ENCODE assay signal across 20 cellular contexts in genomic region chr6:140487586-140487985, GRCh38.
"Had no signal": no experiment of that assay in that cellular context is flagged by ENCODE, and none has a peak within 500 bp of the region (broad histone marks: within the 10 kb centered on the region; RNA-seq: fewer than 3 reads in every experiment).

No MANE protein-coding gene starts in this region.

- H3K27ac ChIP-seq: adrenal gland, foreskin keratinocyte, lower lobe of right lung, spleen, upper lobe of right lung had no signal

- H3K4me1 ChIP-seq: breast epithelium, lower lobe of right lung, spleen, upper lobe of right lung had no signal

- H3K27ac Mint-ChIP-seq: activated naive CD4-positive, alpha-beta T cell treated with anti-CD3 and anti-CD28 coated beads, Interleukin-2, amount 50 U/mL, for 72 hours had no signal

- H3K4me3 Mint-ChIP-seq: activated T-helper 17 cell treated with anti-CD3 and anti-CD28 coated beads, Interleukin-2, amount 50 U/mL, for 72 hours; naive thymus-derived CD4-positive, alpha-beta T cell; neural crest cell had no signal

- H3K4me3 ChIP-seq: adrenal gland, breast epithelium, lower lobe of right lung, sigmoid colon, spleen, thoracic aorta, upper lobe of right lung had no signal

- H3K9me3 ChIP-seq: adrenal gland, upper lobe of right lung had no signal

- H3K9me3 Mint-ChIP-seq: activated naive CD4-positive, alpha-beta T cell treated with anti-CD3 and anti-CD28 coated beads, Interleukin-2, amount 50 U/mL, for 72 hours; activated T-helper 17 cell treated with anti-CD3 and anti-CD28 coated beads, Interleukin-2, amount 50 U/mL, for 72 hours had no signal

- H3K36me3 Mint-ChIP-seq: activated naive CD4-positive, alpha-beta T cell treated with anti-CD3 and anti-CD28 coated beads, Interleukin-2, amount 50 U/mL, for 72 hours; naive thymus-derived CD4-positive, alpha-beta T cell had no signal

- DNase-seq: activated CD4-positive, alpha-beta T cell treated with anti-CD3 and anti-CD28 coated beads, Interleukin-2, amount 50 U/mL, for 1 hour; activated T-cell treated with anti-CD3 and anti-CD28 coated beads, Interleukin-2, amount 50 U/mL, for 1 hour; adrenal gland; cortex of kidney; foreskin keratinocyte; lower lobe of right lung; naive thymus-derived CD4-positive, alpha-beta T cell; occipital lobe; retina; sigmoid colon; spleen; stimulated activated CD4-positive, alpha-beta T cell treated with anti-CD3 and anti-CD28 coated beads, Interleukin-4, amount 100 ng/mL, for 1 hour; stimulated activated naive CD4-positive, alpha-beta T cell; T-helper 2 cell; upper lobe of right lung had no signal

- H3K27me3 Mint-ChIP-seq: activated T-helper 17 cell treated with anti-CD3 and anti-CD28 coated beads, Interleukin-2, amount 50 U/mL, for 72 hours had no signal

- H3K27me3 ChIP-seq: adrenal gland, breast epithelium, foreskin keratinocyte, sigmoid colon, spleen, upper lobe of right lung had no signal

- H3K36me3 ChIP-seq: adrenal gland, breast epithelium, lower lobe of right lung, sigmoid colon, spleen, thoracic aorta, upper lobe of right lung had no signal
